Comparison of ENCODE assay signal across 13 cellular contexts in genomic region chr2:233439191-233439590, GRCh38.
A peak's percentile ranks its signal among the peaks of the same experiment; 100 is the strongest.
DNase-seq lines count a peak whose midpoint lies in the region; ATAC-seq and TF ChIP-seq lines count a peak whose summit lies in the region.
"Had no signal": no experiment of that assay in that cellular context is flagged by ENCODE, and none has a peak within 500 bp of the region (broad histone marks: within the 10 kb centered on the region; RNA-seq: fewer than 3 reads in every experiment).

No MANE protein-coding gene starts in this region.

- H3K4me3 ChIP-seq in gastrocnemius medialis, result no peak overlapping the region

- DNase-seq in activated CD8-positive, alpha-beta T cell treated with anti-CD3 and anti-CD28 coated beads, Interleukin-2, amount 10 ng/mL, durations not matched to agents 7 days and 5 days, result no peak
- no peak for DNase-seq in activated CD8-positive, alpha-beta T cell treated with anti-CD3 and anti-CD28 coated beads for 36 hours
- peak in 37 of 56 donors; percentile 5 to 73 (median 43) for DNase-seq in amygdala (lab: John Stamatoyannopoulos, UW)
- DNase-seq in hepatic stellate cell (ENCODE audit: low spot score), result peak; percentile 69
- peak in 1 of 2 donors; percentile 42 for DNase-seq in gastrocnemius medialis
- no peak for DNase-seq in NCI-H2227 (lab: John Stamatoyannopoulos, UW; ENCODE audit: unreplicated experiment)
- DNase-seq in activated gamma-delta T cell (lab: John Stamatoyannopoulos, UW), result no peak
- DNase-seq: cortex of kidney, H7, NCI-H187 treated with DMSO at 0.1 percent for 48 hours, NCI-H774 had no signal

- TF ChIP-seq POLR2A in gastrocnemius medialis (IDR thresholded peaks at IDR 0.05), result no peak

- peak overlapping the region; percentile 28 to 96 (median 67) for H3K27ac ChIP-seq in gastrocnemius medialis
- H3K27ac ChIP-seq: 22Rv1 had no signal

- CTCF ChIA-PET in activated CD8-positive, alpha-beta T cell treated with anti-CD3 and anti-CD28 coated beads, Interleukin-2, amount 10 ng/mL, durations not matched to agents 7 days and 5 days (lab: Charles Lee), result interaction anchor here (0.7 to 3.8 kb wide), 2 partner anchors 19 to 35 kb away, joined by 3 to 19 read pairs; no protein-coding TSS in a partner anchor
- CTCF ChIA-PET in activated CD8-positive, alpha-beta T cell treated with anti-CD3 and anti-CD28 coated beads for 36 hours (lab: Charles Lee), result interaction anchor here (10.0 kb wide), 1 partner anchor 36 kb away, joined by 213 read pairs; no protein-coding TSS in a partner anchor

- intact Hi-C loops in activated CD8-positive, alpha-beta T cell treated with anti-CD3 and anti-CD28 coated beads for 36 hours (cut with micrococcal nuclease), result no loop called here
- intact Hi-C loops in gastrocnemius medialis (cut with DNase I; ENCODE audit: low total_unique reads), result no loop called here

- ATAC-seq in activated CD8-positive, alpha-beta T cell treated with anti-CD3 and anti-CD28 coated beads, Interleukin-2, amount 10 ng/mL, durations not matched to agents 7 days and 5 days, result no peak
- no peak for ATAC-seq in activated CD8-positive, alpha-beta T cell treated with anti-CD3 and anti-CD28 coated beads for 36 hours
- ATAC-seq in gastrocnemius medialis (no peak), GM21515 (IDR thresholded peaks at IDR 0.05; ENCODE audit: unreplicated experiment) (no peak)

- TF ChIP-seq CTCF in activated CD8-positive, alpha-beta T cell treated with anti-CD3 and anti-CD28 coated beads for 36 hours (IDR thresholded peaks at IDR 0.05), result no peak
- no peak for TF ChIP-seq CTCF in gastrocnemius medialis (IDR thresholded peaks at IDR 0.05 in 4 of 5, conservative IDR thresholded peaks at IDR 0.05 in 1 of 5)

- H3K36me3 Mint-ChIP-seq in activated CD8-positive, alpha-beta T cell treated with anti-CD3 and anti-CD28 coated beads, Interleukin-2, amount 10 ng/mL, durations not matched to agents 7 days and 5 days (ENCODE audit: low read depth), result peaks cover 65% of the 10 kb centered on the region
- H3K36me3 Mint-ChIP-seq in activated CD8-positive, alpha-beta T cell treated with anti-CD3 and anti-CD28 coated beads for 36 hours (ENCODE audit: low read depth), result peaks cover 26% of the 10 kb centered on the region

- in situ Hi-C loops in gastrocnemius medialis (cut with MboI; ENCODE audit: low sequenced_read_pairs in 4 of 4), result no loop called here

- POLR2A ChIA-PET in activated CD8-positive, alpha-beta T cell treated with anti-CD3 and anti-CD28 coated beads, Interleukin-2, amount 10 ng/mL, durations not matched to agents 7 days and 5 days (lab: Charles Lee), result interaction anchor here (0.6 kb wide), 1 partner anchor 613 kb away, joined by 3 read pairs; no protein-coding TSS in a partner anchor
- POLR2A ChIA-PET in activated CD8-positive, alpha-beta T cell treated with anti-CD3 and anti-CD28 coated beads for 36 hours (lab: Charles Lee), result no interaction called here

- peaks cover 49 to 88% of the 10 kb centered on the region in 2 donors for H3K4me1 ChIP-seq in gastrocnemius medialis

- no peaks in the 10 kb centered on the region for H3K27me3 Mint-ChIP-seq in activated CD8-positive, alpha-beta T cell treated with anti-CD3 and anti-CD28 coated beads, Interleukin-2, amount 10 ng/mL, durations not matched to agents 7 days and 5 days (ENCODE audit: low read depth)
- no peaks in the 10 kb centered on the region for H3K27me3 Mint-ChIP-seq in activated CD8-positive, alpha-beta T cell treated with anti-CD3 and anti-CD28 coated beads for 36 hours

- no peaks in the 10 kb centered on the region for H3K9me3 Mint-ChIP-seq in activated CD8-positive, alpha-beta T cell treated with anti-CD3 and anti-CD28 coated beads, Interleukin-2, amount 10 ng/mL, durations not matched to agents 7 days and 5 days (ENCODE audit: insufficient read depth)
- no peaks in the 10 kb centered on the region for H3K9me3 Mint-ChIP-seq in activated CD8-positive, alpha-beta T cell treated with anti-CD3 and anti-CD28 coated beads for 36 hours

- H3K4me3 Mint-ChIP-seq in activated CD8-positive, alpha-beta T cell treated with anti-CD3 and anti-CD28 coated beads, Interleukin-2, amount 10 ng/mL, durations not matched to agents 7 days and 5 days, result no peak overlapping the region
- no peak overlapping the region for H3K4me3 Mint-ChIP-seq in activated CD8-positive, alpha-beta T cell treated with anti-CD3 and anti-CD28 coated beads for 36 hours

- peaks cover 0 to 70% of the 10 kb centered on the region in 2 donors for H3K36me3 ChIP-seq in gastrocnemius medialis

- H3K27ac Mint-ChIP-seq in activated CD8-positive, alpha-beta T cell treated with anti-CD3 and anti-CD28 coated beads, Interleukin-2, amount 10 ng/mL, durations not matched to agents 7 days and 5 days, result peak overlapping the region; percentile 26
- H3K27ac Mint-ChIP-seq in activated CD8-positive, alpha-beta T cell treated with anti-CD3 and anti-CD28 coated beads for 36 hours, result no peak overlapping the region

- H3K9me3 ChIP-seq in gastrocnemius medialis, result no peaks in the 10 kb centered on the region

- no peaks in the 10 kb centered on the region for H3K27me3 ChIP-seq in gastrocnemius medialis

- H3K4me1 Mint-ChIP-seq in activated CD8-positive, alpha-beta T cell treated with anti-CD3 and anti-CD28 coated beads, Interleukin-2, amount 10 ng/mL, durations not matched to agents 7 days and 5 days (ENCODE audit: low read depth), result peaks cover 30% of the 10 kb centered on the region
- peaks cover 21% of the 10 kb centered on the region for H3K4me1 Mint-ChIP-seq in activated CD8-positive, alpha-beta T cell treated with anti-CD3 and anti-CD28 coated beads for 36 hours (ENCODE audit: low read depth)

Comparison
In these comparisons a context has a peak if more than half of its experiments do, and no peak if none do; other contexts are left out.
1. DNase-seq: peak in amygdala (37 of 56) and hepatic stellate cell (single experiment); none in activated CD8-positive, alpha-beta T cell treated with anti-CD3 and anti-CD28 coated beads, Interleukin-2, amount 10 ng/mL, durations not matched to agents 7 days and 5 days (single experiment), activated CD8-positive, alpha-beta T cell treated with anti-CD3 and anti-CD28 coated beads for 36 hours (single experiment), NCI-H2227 (single experiment) and activated gamma-delta T cell (single experiment).